19 cellular contexts compared by ENCODE assay signal in the genomic region with DNA sequence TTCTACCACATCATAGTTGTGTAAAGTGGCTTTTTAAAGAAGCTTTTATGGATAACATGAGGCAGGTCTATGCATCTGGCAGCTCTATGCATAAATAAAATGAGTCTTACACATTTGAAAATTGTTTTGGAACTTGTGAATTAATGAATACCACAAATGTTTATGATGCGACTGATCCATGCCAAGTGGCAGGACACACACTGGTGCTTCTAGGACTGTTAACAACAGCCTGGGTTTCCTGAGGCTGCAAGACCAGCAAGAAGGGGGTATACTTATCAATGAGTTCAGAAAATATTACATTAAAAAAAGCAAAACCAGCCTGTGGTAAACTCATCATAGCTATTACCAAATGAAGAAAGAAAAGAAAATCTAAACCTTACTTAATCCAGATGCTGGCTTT.
A peak's percentile ranks its signal among the peaks of the same experiment; 100 is the strongest.
DNase-seq lines count a peak whose midpoint lies in the region; ATAC-seq and TF ChIP-seq lines count a peak whose summit lies in the region.
"Had no signal": no experiment of that assay in that cellular context is flagged by ENCODE, and none has a peak within 500 bp of the region (broad histone marks: within the 10 kb centered on the region; RNA-seq: fewer than 3 reads in every experiment).

No MANE protein-coding gene starts in this region.

- H3K9ac ChIP-seq in muscle layer of colon (ENCODE audit: low read length) = no peak overlapping the region
- H3K9ac ChIP-seq in stomach smooth muscle (ENCODE audit: low read length in 2 of 2) = peak overlapping the region in 1 of 2 donors; percentile 29
- H3K9ac ChIP-seq: BLaER1, GM23248 had no signal

- H3K4me1 ChIP-seq in left ventricle myocardium inferior (peaks cover 19% of the 10 kb centered on the region), heart left ventricle (peaks cover 0 to 17% (median 8%) of the 10 kb centered on the region in 12 donors), muscle layer of colon (ENCODE audit: insufficient read depth, low read length) (peaks cover 40% of the 10 kb centered on the region), stomach smooth muscle (ENCODE audit: control insufficient read depth, insufficient read depth, low read length) (peaks cover 32% of the 10 kb centered on the region)
- H3K4me1 ChIP-seq: BLaER1, Caco-2 had no signal

- H3K9me3 ChIP-seq in left ventricle myocardium inferior (replicated peaks) (peaks cover 6% of the 10 kb centered on the region), heart left ventricle (peaks cover 0 to 9% (median 0%) of the 10 kb centered on the region in 12 donors), muscle layer of colon (ENCODE audit: low read length) (no peaks in the 10 kb centered on the region), stomach smooth muscle (ENCODE audit: control insufficient read depth in 2 of 2, low read length in 2 of 2) (no peaks in the 10 kb centered on the region)
- H3K9me3 ChIP-seq: BLaER1, Caco-2 had no signal

- 62 to 79% (median 75%) methylated on average over 1 of the region's 1 CpG for WGBS in heart left ventricle, 4 donors

- intact Hi-C loops in left ventricle myocardium inferior (cut with micrococcal nuclease) = no loop called here
- intact Hi-C loops in heart left ventricle (cut with DNase I) = no loop called here

- peaks cover 36% of the 10 kb centered on the region for H3K27me3 ChIP-seq in left ventricle myocardium inferior (ENCODE audit: low read depth)
- H3K27me3 ChIP-seq in heart left ventricle = peaks cover 0 to 24% (median 6%) of the 10 kb centered on the region in 9 donors
- no peaks in the 10 kb centered on the region for H3K27me3 ChIP-seq in muscle layer of colon (ENCODE audit: control insufficient read depth in 1 of 2, insufficient read depth in 2 of 2, low read length in 2 of 2)
- no peaks in the 10 kb centered on the region for H3K27me3 ChIP-seq in stomach smooth muscle (ENCODE audit: control insufficient read depth in 1 of 2, insufficient read depth in 2 of 2, low read length in 2 of 2)
- H3K27me3 ChIP-seq: BLaER1 had no signal

- no peak for DNase-seq in left ventricle myocardium inferior
- DNase-seq in heart left ventricle = no peak
- DNase-seq in coronary artery (ENCODE audit: low spot score) = peak; percentile 21
- no peak for DNase-seq in HT-29 (ENCODE audit: low spot score)
- DNase-seq in activated naive CD4-positive, alpha-beta T cell treated with anti-CD3 and anti-CD28 coated beads, Interleukin-2, amount 50 U/mL, for 16 hours = no peak
- DNase-seq: Caco-2; CD4-positive, CD25-positive, alpha-beta regulatory T cell; CD8-positive, alpha-beta T cell; DMS153; DND-41; H7; HCEC 1CT had no signal

- H3K36me3 ChIP-seq in left ventricle myocardium inferior (no peaks in the 10 kb centered on the region), heart left ventricle (no peaks in the 10 kb centered on the region), muscle layer of colon (ENCODE audit: insufficient read depth, low read length) (no peaks in the 10 kb centered on the region), stomach smooth muscle (ENCODE audit: control insufficient read depth in 2 of 2, insufficient read depth in 2 of 2, low read length in 2 of 2) (no peaks in the 10 kb centered on the region)
- H3K36me3 ChIP-seq: BLaER1 had no signal

- ATAC-seq in heart left ventricle (no peak), HG02588 (IDR thresholded peaks at IDR 0.05; ENCODE audit: unreplicated experiment) (no peak)
- ATAC-seq: CD8-positive, alpha-beta T cell had no signal

- peak overlapping the region; percentile 77 for H3K27ac ChIP-seq in left ventricle myocardium inferior (replicated peaks)
- peak overlapping the region in 4 of 12 donors; percentile 22 to 77 (median 58) for H3K27ac ChIP-seq in heart left ventricle
- no peak overlapping the region for H3K27ac ChIP-seq in coronary artery
- peak overlapping the region; percentile 69 for H3K27ac ChIP-seq in muscle layer of colon (ENCODE audit: low read depth, low read length)
- peak overlapping the region; percentile 87 for H3K27ac ChIP-seq in stomach smooth muscle (ENCODE audit: low read length)
- H3K27ac ChIP-seq: 22Rv1, BLaER1, C4-2B, GM23248 had no signal

- TF ChIP-seq CTCF in left ventricle myocardium inferior (IDR thresholded peaks at IDR 0.05; ENCODE audit: borderline replicate concordance) = no peak
- TF ChIP-seq CTCF in heart left ventricle (IDR thresholded peaks at IDR 0.05) = no peak
- no peak for TF ChIP-seq CTCF in coronary artery (IDR thresholded peaks at IDR 0.05)

- H3K4me3 ChIP-seq in left ventricle myocardium inferior (no peak overlapping the region), heart left ventricle (no peak overlapping the region), coronary artery (no peak overlapping the region), muscle layer of colon (ENCODE audit: low read depth in 1 of 2, low read length in 2 of 2) (no peak overlapping the region), stomach smooth muscle (ENCODE audit: low read length in 2 of 2) (no peak overlapping the region)
- H3K4me3 ChIP-seq: BLaER1, GM23248 had no signal

- no peak for TF ChIP-seq POLR2A in heart left ventricle (IDR thresholded peaks at IDR 0.05)

Comparison
In these comparisons a context has a peak if more than half of its experiments do, and no peak if none do; other contexts are left out.
1. H3K27ac ChIP-seq: peak in left ventricle myocardium inferior (single experiment), muscle layer of colon (single experiment) and stomach smooth muscle (single experiment); none in coronary artery (0 of 2).